ENCODE assay signal across 17 cellular contexts in genomic region chr20:19816386-19816785, GRCh38. TPM values are rescaled to one million over a fixed set of nuclear protein-coding genes. Genes with fewer than 3 reads are reported as not detected.
DNase-seq lines count a peak whose midpoint lies in the region; ATAC-seq and TF ChIP-seq lines count a peak whose summit lies in the region.
"Had no signal": no experiment of that assay in that cellular context is flagged by ENCODE, and none has a peak within 500 bp of the region (broad histone marks: within the 10 kb centered on the region; RNA-seq: fewer than 3 reads in every experiment).

No MANE protein-coding gene starts in this region.

- H3K27me3 ChIP-seq in HCT116 (ENCODE audit: insufficient read depth, low read length): no peaks in the 10 kb centered on the region
- no peaks in the 10 kb centered on the region for H3K27me3 ChIP-seq in SJCRH30
- no peaks in the 10 kb centered on the region for H3K27me3 ChIP-seq in skeletal muscle satellite cell (ENCODE audit: control insufficient read depth, insufficient read depth, low read length)
- H3K27me3 ChIP-seq in BE2C: peaks cover 11% of the 10 kb centered on the region; the same call in 1 of the 2 replicates
- H3K27me3 ChIP-seq: suprapubic skin had no signal

- H3K27ac ChIP-seq in HCT116 (ENCODE audit: low read depth, low read length): no peak overlapping the region
- peak overlapping the region; percentile 59 for H3K27ac ChIP-seq in SJCRH30
- H3K27ac ChIP-seq: prostate gland, suprapubic skin, VCaP had no signal

- H3K4me1 Mint-ChIP-seq in activated CD8-positive, alpha-beta memory T cell treated with anti-CD3 and anti-CD28 coated beads, Interleukin-2, amount 10 ng/mL, durations not matched to agents 7 days and 5 days: peaks cover 7% of the 10 kb centered on the region
- H3K4me1 Mint-ChIP-seq: CD4-positive, alpha-beta memory T cell had no signal

- H3K4me1 ChIP-seq in HCT116 (ENCODE audit: control insufficient read depth in 1 of 2, insufficient read depth in 2 of 2, low read length in 2 of 2): peaks cover 8 to 16% of the 10 kb centered on the region in 2 experiments
- peaks cover 14% of the 10 kb centered on the region for H3K4me1 ChIP-seq in SJCRH30
- peaks cover 58% of the 10 kb centered on the region for H3K4me1 ChIP-seq in skeletal muscle satellite cell (ENCODE audit: control insufficient read depth, insufficient read depth, low read length)
- no peaks in the 10 kb centered on the region for H3K4me1 ChIP-seq in BE2C
- H3K4me1 ChIP-seq: prostate gland had no signal

- TF ChIP-seq RAD21 in HCT116 (IDR thresholded peaks at IDR 0.05; ENCODE audit: low read depth): no peak

- CTCF ChIA-PET in HCT116 (lab: Charles Lee): no interaction called here
- CTCF ChIA-PET in activated CD8-positive, alpha-beta memory T cell treated with anti-CD3 and anti-CD28 coated beads, Interleukin-2, amount 10 ng/mL, durations not matched to agents 7 days and 5 days (lab: Charles Lee): no interaction called here

- H4K20me1 ChIP-seq in HCT116 (ENCODE audit: insufficient read depth): no peaks in the 10 kb centered on the region

- H3K79me2 ChIP-seq in HCT116 (ENCODE audit: insufficient read depth, low read length): no peaks in the 10 kb centered on the region

- H3K36me3 Mint-ChIP-seq in activated CD8-positive, alpha-beta memory T cell treated with anti-CD3 and anti-CD28 coated beads, Interleukin-2, amount 10 ng/mL, durations not matched to agents 7 days and 5 days: no peaks in the 10 kb centered on the region
- H3K36me3 Mint-ChIP-seq: CD4-positive, alpha-beta memory T cell; naive B cell had no signal

- TF ChIP-seq POLR2A in HCT116 (IDR thresholded peaks at IDR 0.05; ENCODE audit: borderline replicate concordance, extremely low read depth, insufficient read depth, insufficient read length): no peak

- H2AFZ ChIP-seq in HCT116 (ENCODE audit: low read depth, low read length, poor library complexity, severe bottlenecking): peak overlapping the region; percentile 75

- intact Hi-C loops in HCT116 (cut with micrococcal nuclease): no loop called here

- no peak overlapping the region for H3K9ac ChIP-seq in HCT116 (ENCODE audit: low read length)
- peak overlapping the region; percentile 71 for H3K9ac ChIP-seq in skeletal muscle satellite cell (ENCODE audit: low read depth, low read length)

- POLR2A ChIA-PET in HCT116 (lab: Charles Lee): no interaction called here

- H3K4me3 Mint-ChIP-seq in activated CD8-positive, alpha-beta memory T cell treated with anti-CD3 and anti-CD28 coated beads, Interleukin-2, amount 10 ng/mL, durations not matched to agents 7 days and 5 days: no peak overlapping the region
- H3K4me3 Mint-ChIP-seq: activated CD8-positive, alpha-beta T cell treated with anti-CD3 and anti-CD28 coated beads, Interleukin-2, amount 10 ng/mL, durations not matched to agents 7 days and 5 days; activated T-helper 1 cell treated with anti-CD3 and anti-CD28 coated beads, Interleukin-12 subunit alpha, Interleukin-12 subunit beta, Interleukin-2, Interleukin-4 antibody, amounts not matched to agents 30 ng/mL and 10 ng/mL and 1 ng/mL, durations not matched to agents 14 hours and 24 hours and 36 hours; CD4-positive, alpha-beta memory T cell had no signal

- DNase-seq in HCT116 (ENCODE audit: low read depth, low spot score) (no peak), SJCRH30 (no peak), fibroblast of villous mesenchyme (ENCODE audit: low read depth) (peak; percentile 77), BE2C (no peak), NCI-H526 (lab: John Stamatoyannopoulos, UW) (no peak)
- no peak for DNase-seq in activated CD8-positive, alpha-beta memory T cell treated with anti-CD3 and anti-CD28 coated beads, Interleukin-2, amount 10 ng/mL, durations not matched to agents 7 days and 5 days
- DNase-seq: activated CD8-positive, alpha-beta T cell treated with anti-CD3 and anti-CD28 coated beads, Interleukin-2, amount 10 ng/mL, durations not matched to agents 7 days and 5 days; CD4-positive, alpha-beta memory T cell; DND-41; hypothalamus; naive B cell; NCI-H2081 treated with DMSO at 0.1 percent for 48 hours had no signal

- TF ChIP-seq CTCF in HCT116 (IDR thresholded peaks at IDR 0.05 in 2 of 3, conservative IDR thresholded peaks at IDR 0.05 in 1 of 3; ENCODE audit: borderline replicate concordance in 1 of 3, insufficient read depth in 1 of 3, low read depth in 2 of 3, low read length in 2 of 3): no peak
- no peak for TF ChIP-seq CTCF in fibroblast of villous mesenchyme (IDR thresholded peaks at IDR 0.05; ENCODE audit: insufficient read depth, low read depth, low read length)
- no peak for TF ChIP-seq CTCF in BE2C (IDR thresholded peaks at IDR 0.05; ENCODE audit: low read depth, low read length)

- no peaks in the 10 kb centered on the region for H3K9me2 ChIP-seq in HCT116 (ENCODE audit: insufficient read depth)

- no peak overlapping the region for H3K4me3 ChIP-seq in HCT116 (replicated peaks in 1 of 2; ENCODE audit: low read depth in 1 of 2, low read length in 2 of 2)
- no peak overlapping the region for H3K4me3 ChIP-seq in SJCRH30
- no peak overlapping the region for H3K4me3 ChIP-seq in fibroblast of villous mesenchyme (ENCODE audit: low read depth, low read length)
- H3K4me3 ChIP-seq in skeletal muscle satellite cell (ENCODE audit: low read length): no peak overlapping the region
- H3K4me3 ChIP-seq in BE2C (ENCODE audit: low read depth, low read length): no peak overlapping the region
- H3K4me3 ChIP-seq: prostate gland, suprapubic skin had no signal

- peaks cover 22% of the 10 kb centered on the region for H3K27me3 Mint-ChIP-seq in activated CD8-positive, alpha-beta memory T cell treated with anti-CD3 and anti-CD28 coated beads, Interleukin-2, amount 10 ng/mL, durations not matched to agents 7 days and 5 days
- H3K27me3 Mint-ChIP-seq: naive B cell had no signal

- H3K9me3 ChIP-seq in HCT116 (ENCODE audit: control insufficient read depth in 1 of 2, insufficient read depth in 1 of 2, low read depth in 1 of 2, low read length in 2 of 2) (no peaks in the 10 kb centered on the region; a peak in 1 of 4 replicates), SJCRH30 (replicated peaks) (no peaks in the 10 kb centered on the region), skeletal muscle satellite cell (replicated peaks; ENCODE audit: low read length) (no peaks in the 10 kb centered on the region), BE2C (no peaks in the 10 kb centered on the region)
- H3K9me3 ChIP-seq: prostate gland, suprapubic skin had no signal

- H3K9me3 Mint-ChIP-seq in activated CD8-positive, alpha-beta memory T cell treated with anti-CD3 and anti-CD28 coated beads, Interleukin-2, amount 10 ng/mL, durations not matched to agents 7 days and 5 days (ENCODE audit: low read depth): no peaks in the 10 kb centered on the region
- H3K9me3 Mint-ChIP-seq: activated T-helper 1 cell treated with anti-CD3 and anti-CD28 coated beads, Interleukin-12 subunit alpha, Interleukin-12 subunit beta, Interleukin-2, Interleukin-4 antibody, amounts not matched to agents 30 ng/mL and 10 ng/mL and 1 ng/mL, durations not matched to agents 14 hours and 24 hours and 36 hours had no signal

- no peak overlapping the region for H3K27ac Mint-ChIP-seq in activated CD8-positive, alpha-beta memory T cell treated with anti-CD3 and anti-CD28 coated beads, Interleukin-2, amount 10 ng/mL, durations not matched to agents 7 days and 5 days
- H3K27ac Mint-ChIP-seq: activated CD8-positive, alpha-beta T cell treated with anti-CD3 and anti-CD28 coated beads, Interleukin-2, amount 10 ng/mL, durations not matched to agents 7 days and 5 days; activated T-helper 1 cell treated with anti-CD3 and anti-CD28 coated beads, Interleukin-12 subunit alpha, Interleukin-12 subunit beta, Interleukin-2, Interleukin-4 antibody, amounts not matched to agents 30 ng/mL and 10 ng/mL and 1 ng/mL, durations not matched to agents 14 hours and 24 hours and 36 hours; CD4-positive, alpha-beta memory T cell had no signal

- ATAC-seq in HCT116: no peak
- ATAC-seq in activated CD8-positive, alpha-beta memory T cell treated with anti-CD3 and anti-CD28 coated beads, Interleukin-2, amount 10 ng/mL, durations not matched to agents 7 days and 5 days: no peak
- ATAC-seq: activated CD8-positive, alpha-beta T cell treated with anti-CD3 and anti-CD28 coated beads, Interleukin-2, amount 10 ng/mL, durations not matched to agents 7 days and 5 days had no signal

- H3K36me3 ChIP-seq in HCT116 (ENCODE audit: control insufficient read depth in 1 of 2, insufficient read depth in 2 of 2, low read length in 2 of 2) (no peaks in the 10 kb centered on the region; a peak in 1 of 4 replicates), SJCRH30 (no peaks in the 10 kb centered on the region), skeletal muscle satellite cell (ENCODE audit: insufficient read depth, low read length) (no peaks in the 10 kb centered on the region), BE2C (no peaks in the 10 kb centered on the region)
- H3K36me3 ChIP-seq: prostate gland, suprapubic skin had no signal

- RAD21 ChIA-PET in HCT116 (lab: Charles Lee; ENCODE audit: low non-redundant PET in 1 of 2, low total read pairs in 2 of 2, uncharacterized antibody in 2 of 2, unreplicated experiment in 2 of 2): no interaction called here

- H3K4me2 ChIP-seq in HCT116 (ENCODE audit: low read length) (peak overlapping the region; percentile 60), skeletal muscle satellite cell (ENCODE audit: low read length) (no peak overlapping the region)

- BruUV-seq in HCT116 (replicated peaks; lab: Mats Ljungman, UMichigan): no TSS peak

TF ChIP-seq in HCT116, 20 proteins besides CTCF, POLR2A, EP300 and RAD21 (continues in another document):
- TF ChIP-seq POLR2AphosphoS5 (IDR thresholded peaks at IDR 0.05; ENCODE audit: low read depth, low read length) (no peak), FOSL1 (IDR thresholded peaks at IDR 0.05; ENCODE audit: low read depth) (no peak), CEBPB (IDR thresholded peaks at IDR 0.05; ENCODE audit: low read depth) (no peak), SIN3A (IDR thresholded peaks at IDR 0.05; ENCODE audit: low read depth) (no peak), ZNF274 (IDR thresholded peaks at IDR 0.05; ENCODE audit: low read depth, low read length) (no peak), TCF7L2 (IDR thresholded peaks at IDR 0.05; ENCODE audit: borderline replicate concordance, extremely low read depth, insufficient read depth, insufficient read length) (no peak), YY1 (IDR thresholded peaks at IDR 0.05; ENCODE audit: extremely low read depth, insufficient replicate concordance, low read depth, low read length) (no peak), ATF3 (IDR thresholded peaks at IDR 0.05) (no peak)

RNA-seq across cellular contexts. Expression of gene RIN2, which starts 58.3 kb away (rescaled TPM):
- total RNA-seq in HCT116 (2021; ENCODE audit: unreplicated experiment) (1.5 TPM), fibroblast of villous mesenchyme (57.7 and 102 TPM in 2 replicates)
- polyA plus RNA-seq in HCT116 (2012): 0.37 and 0.53 TPM in 2 replicates
- total RNA-seq in SJCRH30 (2014; rRNA removed; shearing (Covaris generic)): 20.3 and 22.6 TPM in 2 replicates
- 23.2 and 29.7 TPM in 2 replicates for total RNA-seq in skeletal muscle satellite cell (2012; rRNA removed)
- polyA plus RNA-seq in BE2C (2012; ENCODE audit: insufficient read depth, insufficient read length, low read depth): 3.7 TPM
- not detected for total RNA-seq in activated CD8-positive, alpha-beta memory T cell treated with anti-CD3 and anti-CD28 coated beads, Interleukin-2, amount 10 ng/mL, durations not matched to agents 7 days and 5 days
- total RNA-seq: activated CD8-positive, alpha-beta T cell treated with anti-CD3 and anti-CD28 coated beads, Interleukin-2, amount 10 ng/mL, durations not matched to agents 7 days and 5 days; activated T-helper 1 cell treated with anti-CD3 and anti-CD28 coated beads, Interleukin-12 subunit alpha, Interleukin-12 subunit beta, Interleukin-2, Interleukin-4 antibody, amounts not matched to agents 30 ng/mL and 10 ng/mL and 1 ng/mL, durations not matched to agents 14 hours and 24 hours and 36 hours had no signal
- polyA plus RNA-seq: CD4-positive, alpha-beta memory T cell had no signal
